ENCODE assay signal across 10 cellular contexts in the genomic region with DNA sequence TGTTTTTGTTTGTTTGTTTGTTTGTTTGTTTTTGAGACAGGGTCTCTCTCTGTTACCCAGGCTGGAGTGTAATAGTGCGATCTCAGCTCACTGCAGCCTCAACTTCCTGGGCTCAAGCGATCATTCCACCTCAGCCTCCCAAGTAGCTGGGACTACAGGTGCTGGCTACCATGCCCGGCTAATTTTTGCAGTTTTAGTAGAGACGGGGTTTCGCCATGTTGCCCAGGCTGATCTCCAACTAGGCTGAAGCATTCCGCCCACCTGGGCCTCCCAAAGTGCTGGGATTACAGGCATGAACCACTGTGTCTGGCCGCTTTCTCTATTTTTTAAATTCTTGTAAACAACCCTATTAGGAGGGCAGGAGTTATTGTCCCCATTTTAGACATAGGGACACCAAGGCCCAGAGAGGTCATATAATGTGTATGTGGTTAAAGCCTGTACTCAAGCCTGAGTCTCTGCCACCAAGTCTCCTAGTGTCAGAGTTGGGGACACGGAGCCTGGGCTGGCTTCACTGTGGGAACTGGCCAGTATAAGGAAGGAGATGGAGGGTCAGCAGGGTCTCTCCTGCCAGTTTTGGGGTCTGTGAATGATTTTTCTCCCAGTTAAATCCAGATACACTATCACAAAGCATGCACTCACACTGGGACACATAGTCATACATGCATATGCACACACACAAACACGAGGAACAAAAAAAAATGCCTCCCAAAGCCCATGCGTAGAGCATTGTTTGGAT. TPM values are rescaled to one million over a fixed set of nuclear protein-coding genes. Genes with fewer than 3 reads are reported as not detected.
DNase-seq lines count a peak whose midpoint lies in the region; ATAC-seq and TF ChIP-seq lines count a peak whose summit lies in the region.
"Had no signal": no experiment of that assay in that cellular context is flagged by ENCODE, and none has a peak within 500 bp of the region (broad histone marks: within the 10 kb centered on the region; RNA-seq: fewer than 3 reads in every experiment).

No MANE protein-coding gene starts in this region.

- no peaks in the 10 kb centered on the region for H3K27me3 ChIP-seq in right cardiac atrium (ENCODE audit: control insufficient read depth, insufficient read depth)
- no peaks in the 10 kb centered on the region for H3K27me3 ChIP-seq in vagina

- no peaks in the 10 kb centered on the region for H3K36me3 Mint-ChIP-seq in activated naive CD8-positive, alpha-beta T cell
- no peaks in the 10 kb centered on the region for H3K36me3 Mint-ChIP-seq in mesothelial cell of epicardium

- peaks cover 63% of the 10 kb centered on the region for H3K4me1 Mint-ChIP-seq in activated naive CD8-positive, alpha-beta T cell (ENCODE audit: low read depth)
- peaks cover 20% of the 10 kb centered on the region for H3K4me1 Mint-ChIP-seq in mesothelial cell of epicardium

- intact Hi-C loops in right cardiac atrium (cut with DNase I) (no loop called here), Right ventricle myocardium inferior (cut with DNase I) (no loop called here), vagina (cut with DNase I) (no loop called here)

- no peaks in the 10 kb centered on the region for H3K9me3 ChIP-seq in right cardiac atrium (ENCODE audit: control insufficient read depth, low read length)
- no peaks in the 10 kb centered on the region for H3K9me3 ChIP-seq in vagina

- WGBS in right cardiac atrium = 82% methylated on average over 10 of the region's 10 CpGs

- no peaks in the 10 kb centered on the region for H3K36me3 ChIP-seq in vagina

- H3K9me3 Mint-ChIP-seq in activated naive CD8-positive, alpha-beta T cell (ENCODE audit: low read depth) = no peaks in the 10 kb centered on the region
- no peaks in the 10 kb centered on the region for H3K9me3 Mint-ChIP-seq in mesothelial cell of epicardium

- H3K4me1 ChIP-seq in right cardiac atrium (ENCODE audit: control insufficient read depth, insufficient read depth, low read length) = no peaks in the 10 kb centered on the region
- peaks cover 49% of the 10 kb centered on the region for H3K4me1 ChIP-seq in vagina

- TF ChIP-seq CTCF in mesothelial cell of epicardium (IDR thresholded peaks at IDR 0.05; ENCODE audit: unreplicated experiment) = no peak
- no peak for TF ChIP-seq CTCF in vagina (IDR thresholded peaks at IDR 0.05)

- H3K4me3 Mint-ChIP-seq in activated naive CD8-positive, alpha-beta T cell = peak overlapping the region; percentile 99
- H3K4me3 Mint-ChIP-seq in mesothelial cell of epicardium = peak overlapping the region; percentile 87

- no peak for TF ChIP-seq POLR2A in vagina (IDR thresholded peaks at IDR 0.05)

- H3K4me3 ChIP-seq in right cardiac atrium (ENCODE audit: low read length) (peak overlapping the region; percentile 93), vagina (peak overlapping the region; percentile 69 to 90)

- H3K27ac Mint-ChIP-seq in activated naive CD8-positive, alpha-beta T cell = peak overlapping the region; percentile 99
- H3K27ac Mint-ChIP-seq in mesothelial cell of epicardium = no peak overlapping the region

- DNase-seq in right cardiac atrium (no peak), Right ventricle myocardium inferior (ENCODE audit: missing footprints) (no peak), mesothelial cell of epicardium (ENCODE audit: low spot score in 2 of 2, unreplicated experiment in 2 of 2) (no peak), vagina (ENCODE audit: extremely low spot score in 2 of 2) (no peak), OCI-M2 (lab: John Stamatoyannopoulos, UW; ENCODE audit: unreplicated experiment) (no peak), NCI-H1436 treated with DMSO at 0.1 percent for 48 hours (lab: John Stamatoyannopoulos, UW) (no peak), NCI-H1417 (lab: John Stamatoyannopoulos, UW) (no peak)
- DNase-seq: hippocampal formation, NCI-H1092 treated with DMSO at 0.1 percent for 48 hours had no signal

- H3K27me3 Mint-ChIP-seq in activated naive CD8-positive, alpha-beta T cell = no peaks in the 10 kb centered on the region
- peaks cover 6% of the 10 kb centered on the region for H3K27me3 Mint-ChIP-seq in mesothelial cell of epicardium (ENCODE audit: low read depth)

- H3K27ac ChIP-seq in right cardiac atrium (ENCODE audit: low read length) (no peak overlapping the region), vagina (peak overlapping the region; percentile 30)

- ATAC-seq in right cardiac atrium (no peak), Right ventricle myocardium inferior (no peak)

RNA-seq across cellular contexts. Expression of a gene that starts 2.0 kb away (rescaled TPM):
- total RNA-seq in right cardiac atrium = 10 to 100 TPM in 1 of 4 donors, 1 to 10 TPM in 3; 6.4 to 10.1 (median 9.2) TPM
- polyA plus RNA-seq in right cardiac atrium = 6.0 TPM
- 9.8 TPM for total RNA-seq in Right ventricle myocardium inferior
- total RNA-seq in mesothelial cell of epicardium = 12.1 to 13.9 TPM (median 12.8 TPM) in 3 replicates
- 38.8 TPM for total RNA-seq in vagina

RNA-seq across cellular contexts. Expression of a gene that starts 27.5 kb away (rescaled TPM):
- 100 to 1,000 TPM in 1 of 4 donors, 10 to 100 TPM in 3; 63.9 to 103 (median 75.2) TPM for total RNA-seq in right cardiac atrium
- 27.1 TPM for polyA plus RNA-seq in right cardiac atrium
- 66.1 TPM for total RNA-seq in Right ventricle myocardium inferior
- total RNA-seq in mesothelial cell of epicardium = 78.0 to 82.0 TPM (median 81.9 TPM) in 3 replicates
- 89.4 TPM for total RNA-seq in vagina
